ENCODE assay signal across 1 cellular context in genomic region chr16:10978846-10979446, GRCh38.
TF ChIP-seq lines count a peak whose summit lies in the region.

No MANE protein-coding gene starts in this region.

TF ChIP-seq in GM23338, 12 proteins besides CTCF, POLR2A, EP300 and RAD21:
- TF ChIP-seq REST (IDR thresholded peaks at IDR 0.05; ENCODE audit: unreplicated experiment), result no peak
- no peak for TF ChIP-seq STAT1 (IDR thresholded peaks at IDR 0.05; ENCODE audit: unreplicated experiment)
- TF ChIP-seq EZH2phosphoT487 (IDR thresholded peaks at IDR 0.05; ENCODE audit: unreplicated experiment), result no peak
- TF ChIP-seq NANOG (IDR thresholded peaks at IDR 0.05; ENCODE audit: borderline replicate concordance), result no peak
- TF ChIP-seq CREB1 (CRISPR knock-in tag; IDR thresholded peaks at IDR 0.05; ENCODE audit: low read depth), result no peak
